ENCODE assay signal across 10 cellular contexts in the genomic region with DNA sequence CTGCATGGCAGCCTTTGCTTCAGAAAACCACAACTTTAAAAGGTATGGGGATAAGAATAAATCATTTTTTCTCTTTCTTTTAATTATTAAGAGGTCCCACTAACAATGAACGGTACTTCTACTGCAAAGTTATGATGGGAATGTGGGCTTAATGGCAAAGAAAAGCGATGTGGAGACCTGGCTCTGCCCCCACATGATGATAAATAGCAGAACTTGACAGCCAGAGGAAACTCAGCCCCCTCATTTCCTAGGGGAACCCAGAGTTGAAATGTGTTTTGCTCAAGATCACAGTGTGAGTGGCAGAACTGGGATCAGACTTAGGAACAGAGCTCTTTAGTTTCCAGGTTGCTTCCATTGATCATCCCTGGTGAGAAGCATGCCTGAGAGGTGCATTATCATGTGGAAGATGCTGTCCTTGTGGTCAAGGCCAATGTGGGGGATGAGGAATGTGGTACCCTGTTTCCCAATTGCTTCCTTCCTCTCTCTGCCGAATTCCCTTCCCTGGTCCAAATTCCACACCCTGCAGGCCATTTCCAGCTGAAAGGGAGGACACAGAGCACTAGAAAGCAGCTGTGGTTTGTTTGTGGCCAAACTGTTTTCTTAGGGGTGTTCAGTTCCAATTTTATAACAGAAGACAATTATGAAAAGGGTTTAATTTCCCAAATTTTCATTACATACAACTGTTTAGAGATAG.
A peak's percentile ranks its signal among the peaks of the same experiment; 100 is the strongest.
DNase-seq lines count a peak whose midpoint lies in the region; ATAC-seq, FAIRE-seq and TF ChIP-seq lines count a peak whose summit lies in the region.
"Had no signal": no experiment of that assay in that cellular context is flagged by ENCODE, and none has a peak within 500 bp of the region (broad histone marks: within the 10 kb centered on the region; RNA-seq: fewer than 3 reads in every experiment).

No MANE protein-coding gene starts in this region.

- H4K5ac ChIP-seq in H1 (ENCODE audit: insufficient read length, low read depth, low read length), result no peak overlapping the region

- H4K20me1 ChIP-seq in Loucy (ENCODE audit: insufficient read depth, low read length, poor library complexity, severe bottlenecking) (no peaks in the 10 kb centered on the region), H1 (replicated peaks in 1 of 2; ENCODE audit: control insufficient read depth in 1 of 2, insufficient read depth in 2 of 2, low read length in 2 of 2) (no peaks in the 10 kb centered on the region)

- H3K4ac ChIP-seq in H1 (replicated peaks; ENCODE audit: insufficient read length, low read depth, low read length), result no peak overlapping the region

- no peak overlapping the region for H4K8ac ChIP-seq in H1 (ENCODE audit: extremely low read depth, insufficient read depth, low read length)

- no peak overlapping the region for H2BK120ac ChIP-seq in H1 (replicated peaks; ENCODE audit: low read depth, low read length)

- peak overlapping the region in 6 of 7 donors; percentile 46 to 92 (median 61) for H3K27ac Mint-ChIP-seq in CD4-positive, alpha-beta memory T cell
- H3K27ac Mint-ChIP-seq in naive thymus-derived CD8-positive, alpha-beta T cell, result peak overlapping the region; percentile 92 to 99 (median 96)

- H3K18ac ChIP-seq in H1 (ENCODE audit: extremely low read depth, low read length), result no peak overlapping the region

- WGBS in H1 (ENCODE audit: extremely low coverage in 1 of 2, insufficient coverage in 1 of 2, insufficient read length in 1 of 2, insufficient replicate concordance in 2 of 2, low coverage in 1 of 2, low lambda C conversion rate in 2 of 2, missing lambda C conversion rate in 1 of 2), 2 experiments, result 83% methylated on average over 3 of the region's 3 CpGs; no CpG with 5 or more reads in 1 of the 2 experiments
- WGBS in adrenal gland, 4 donors, result 37 to 50% (median 46%) methylated on average over 3 of the region's 3 CpGs

- FAIRE-seq in H1 (lab: Jason Lieb, UNC), result peak; percentile 24
- FAIRE-seq: GM12878 had no signal

- H3K79me2 ChIP-seq in Loucy (ENCODE audit: insufficient read depth, low read length) (peaks cover 18% of the 10 kb centered on the region), H1 (ENCODE audit: control insufficient read depth in 1 of 2, insufficient read depth in 2 of 2, low read length in 2 of 2) (no peaks in the 10 kb centered on the region)

- H3K9me2 ChIP-seq in Loucy (replicated peaks; ENCODE audit: low read depth, low read length), result no peaks in the 10 kb centered on the region

- no peak overlapping the region for H2BK12ac ChIP-seq in H1 (ENCODE audit: low read depth, low read length)

- H3K27me3 ChIP-seq in CD4-positive, alpha-beta memory T cell (ENCODE audit: insufficient read depth, low read length), result no peaks in the 10 kb centered on the region
- no peaks in the 10 kb centered on the region for H3K27me3 ChIP-seq in Loucy (ENCODE audit: insufficient read depth, low read length, poor library complexity, severe bottlenecking)
- H3K27me3 ChIP-seq in H1 (replicated peaks in 1 of 4; ENCODE audit: control insufficient read depth in 3 of 4, extremely low read depth in 1 of 4, insufficient read depth in 3 of 4, low read length in 3 of 4), result no peaks in the 10 kb centered on the region
- no peaks in the 10 kb centered on the region for H3K27me3 ChIP-seq in adrenal gland

- no peak for DNase-seq in CD4-positive, alpha-beta memory T cell
- DNase-seq in H1 (ENCODE audit: low read depth in 1 of 2, low spot score in 2 of 2) (no peak), adrenal gland (no peak), kidney tubule cell (ENCODE audit: low spot score) (no peak), NAMALWA (ENCODE audit: low spot score) (no peak)
- DNase-seq in naive thymus-derived CD8-positive, alpha-beta T cell, result no peak
- DNase-seq: NK-92 treated with Interleukin-12 subunit alpha and Interleukin-12 subunit beta, amount 100 ng/mL, for 24 hours; T1000 had no signal

- no peak for TF ChIP-seq EP300 in H1 (IDR thresholded peaks at IDR 0.05; ENCODE audit: borderline replicate concordance in 1 of 2, low read depth in 2 of 2, low read length in 2 of 2)

- TF ChIP-seq RAD21 in H1 (IDR thresholded peaks at IDR 0.05 in 1 of 2, conservative IDR thresholded peaks at IDR 0.05 in 1 of 2; ENCODE audit: low read depth in 2 of 2, low read length in 2 of 2), result no peak

- H3K23me2 ChIP-seq in H1 (ENCODE audit: low read depth, low read length), result no peaks in the 10 kb centered on the region

- H3K4me1 Mint-ChIP-seq in CD4-positive, alpha-beta memory T cell, result peaks cover 50 to 93% (median 67%) of the 10 kb centered on the region in 4 donors
- peaks cover 65 to 100% (median 97%) of the 10 kb centered on the region in 4 donors for H3K4me1 Mint-ChIP-seq in naive thymus-derived CD8-positive, alpha-beta T cell

- peaks cover 57% of the 10 kb centered on the region for H3K4me1 ChIP-seq in CD4-positive, alpha-beta memory T cell (ENCODE audit: insufficient read depth, low read length)
- H3K4me1 ChIP-seq in Loucy (ENCODE audit: insufficient read depth, low read length, poor library complexity, severe bottlenecking), result peaks cover 42% of the 10 kb centered on the region
- peaks cover 0 to 3% (median 1%) of the 10 kb centered on the region in 4 experiments; a peak in 2 of 7 replicates for H3K4me1 ChIP-seq in H1 (replicated peaks in 1 of 4; ENCODE audit: control insufficient read depth in 3 of 4, insufficient read depth in 4 of 4, low read length in 3 of 4)
- H3K4me1 ChIP-seq in adrenal gland (replicated peaks in 1 of 2), result peaks cover 0 to 14% of the 10 kb centered on the region in 2 donors

- no peak overlapping the region for H3K4me3 ChIP-seq in CD4-positive, alpha-beta memory T cell (ENCODE audit: low read length in 2 of 2)
- H3K4me3 ChIP-seq in Loucy (ENCODE audit: low read length, poor library complexity, severe bottlenecking) (no peak overlapping the region), H1 (ENCODE audit: extremely low read depth in 1 of 4, insufficient read depth in 2 of 4, low read depth in 3 of 4, low read length in 4 of 4) (no peak overlapping the region), adrenal gland (no peak overlapping the region)
- H3K4me3 ChIP-seq: GM12878 had no signal

- intact Hi-C loops in CD4-positive, alpha-beta memory T cell (cut with micrococcal nuclease), result no loop called here
- intact Hi-C loops in adrenal gland (cut with DNase I), result no loop called here

- no peak overlapping the region for H4K91ac ChIP-seq in H1 (replicated peaks; ENCODE audit: insufficient read length, low read length)

- no peaks in the 10 kb centered on the region for H3K9me3 Mint-ChIP-seq in CD4-positive, alpha-beta memory T cell
- H3K9me3 Mint-ChIP-seq in naive thymus-derived CD8-positive, alpha-beta T cell, result no peaks in the 10 kb centered on the region

- POLR2A ChIA-PET in CD4-positive, alpha-beta memory T cell (lab: Charles Lee; ENCODE audit: partially characterized antibody), result no interaction called here
- POLR2A ChIA-PET in H1 (lab: Charles Lee; ENCODE audit: partially characterized antibody), result interaction anchor here (0.9 kb wide), 1 partner anchor 12 kb away, joined by 3 read pairs; no protein-coding TSS in a partner anchor
- POLR2A ChIA-PET in naive thymus-derived CD8-positive, alpha-beta T cell (lab: Charles Lee), result interaction anchor here (1.2 to 1.7 kb wide), 3 partner anchors 8 to 21 kb away, joined by 3 to 11 read pairs (median 3); no protein-coding TSS in a partner anchor

- peaks cover 3 to 13% of the 10 kb centered on the region in 2 donors for H3K36me3 Mint-ChIP-seq in CD4-positive, alpha-beta memory T cell
- H3K36me3 Mint-ChIP-seq in naive thymus-derived CD8-positive, alpha-beta T cell, result peaks cover 0 to 7% (median 6%) of the 10 kb centered on the region in 3 donors

- H3K4me2 ChIP-seq in Loucy (ENCODE audit: low read depth, low read length, poor library complexity, severe bottlenecking) (peak overlapping the region; percentile 16), H1 (ENCODE audit: insufficient read depth in 1 of 2, low read depth in 2 of 2, low read length in 2 of 2) (no peak overlapping the region)

- no peak overlapping the region for H3K56ac ChIP-seq in H1 (replicated peaks; ENCODE audit: insufficient read length, low read depth, low read length)

- no peaks in the 10 kb centered on the region for H3K79me1 ChIP-seq in H1 (ENCODE audit: low read depth, low read length)

- H3K27me3 Mint-ChIP-seq in CD4-positive, alpha-beta memory T cell, result no peaks in the 10 kb centered on the region
- no peaks in the 10 kb centered on the region for H3K27me3 Mint-ChIP-seq in naive thymus-derived CD8-positive, alpha-beta T cell

- ATAC-seq in naive thymus-derived CD8-positive, alpha-beta T cell, result no peak
- ATAC-seq: GM12878 had no signal

- H3K14ac ChIP-seq in H1 (ENCODE audit: insufficient read length), result no peak overlapping the region

- no peak overlapping the region for H2BK5ac ChIP-seq in H1 (ENCODE audit: low read depth, low read length)

- H3K4me3 Mint-ChIP-seq in CD4-positive, alpha-beta memory T cell, result peak overlapping the region in 4 of 8 donors; percentile 23 to 82 (median 58)
- peak overlapping the region in 9 of 10 donors; percentile 16 to 85 (median 61) for H3K4me3 Mint-ChIP-seq in naive thymus-derived CD8-positive, alpha-beta T cell

- no peaks in the 10 kb centered on the region for H3F3A ChIP-seq in Loucy (ENCODE audit: low read depth)

- TF ChIP-seq CTCF in Loucy (conservative IDR thresholded peaks at IDR 0.05; ENCODE audit: low read length), result no peak
- no peak for TF ChIP-seq CTCF in H1 (IDR thresholded peaks at IDR 0.05; ENCODE audit: control extremely low read depth in 1 of 3, insufficient read depth in 1 of 3, low read depth in 1 of 3, low read length in 3 of 3)
- no peak for TF ChIP-seq CTCF in adrenal gland (IDR thresholded peaks at IDR 0.05)

- no peak overlapping the region for H2BK20ac ChIP-seq in H1 (ENCODE audit: low read length)

- CTCF ChIA-PET in CD4-positive, alpha-beta memory T cell (lab: Charles Lee; ENCODE audit: partially characterized antibody), result no interaction called here
- CTCF ChIA-PET in H1 (lab: Charles Lee; ENCODE audit: partially characterized antibody), result interaction anchor here (0.6 to 2.4 kb wide), 3 partner anchors 12 to 74 kb away, joined by 3 to 6 read pairs (median 3); no protein-coding TSS in a partner anchor

- no peak overlapping the region for H3K23ac ChIP-seq in H1 (ENCODE audit: insufficient read length)

- H2AFZ ChIP-seq in Loucy (ENCODE audit: low read length) (no peak overlapping the region), H1 (ENCODE audit: low read length) (no peak overlapping the region)

- H3K9ac ChIP-seq in Loucy (ENCODE audit: low read depth, low read length, poor library complexity, severe bottlenecking) (no peak overlapping the region), H1 (replicated peaks in 1 of 4; ENCODE audit: extremely low read depth in 1 of 4, low read depth in 3 of 4, low read length in 3 of 4) (no peak overlapping the region)

- H2BK15ac ChIP-seq in H1 (ENCODE audit: low read length), result no peak overlapping the region

- H3K9me3 ChIP-seq in CD4-positive, alpha-beta memory T cell (ENCODE audit: control insufficient read depth in 1 of 2, low read length in 2 of 2), result no peaks in the 10 kb centered on the region
- H3K9me3 ChIP-seq in Loucy (ENCODE audit: insufficient read depth, low read depth, low read length), result no peaks in the 10 kb centered on the region
- H3K9me3 ChIP-seq in H1 (ENCODE audit: insufficient read depth in 2 of 2, low read depth in 1 of 2, low read length in 1 of 2), result no peaks in the 10 kb centered on the region
- no peaks in the 10 kb centered on the region for H3K9me3 ChIP-seq in adrenal gland (replicated peaks in 1 of 3)

- H3K27ac ChIP-seq in CD4-positive, alpha-beta memory T cell (ENCODE audit: low read depth, low read length), result no peak overlapping the region
- H3K27ac ChIP-seq in H1 (ENCODE audit: low read depth, low read length), result no peak overlapping the region
- H3K27ac ChIP-seq in adrenal gland, result peak overlapping the region in 1 of 5 donors; percentile 3

- no peaks in the 10 kb centered on the region for H3K36me3 ChIP-seq in CD4-positive, alpha-beta memory T cell (ENCODE audit: insufficient read depth, low read length)
- H3K36me3 ChIP-seq in Loucy (ENCODE audit: insufficient read depth, low read length) (no peaks in the 10 kb centered on the region), H1 (ENCODE audit: control insufficient read depth in 2 of 4, insufficient read depth in 4 of 4, low read length in 3 of 4) (no peaks in the 10 kb centered on the region), adrenal gland (replicated peaks in 1 of 2) (no peaks in the 10 kb centered on the region)

- H2AK5ac ChIP-seq in H1 (ENCODE audit: low read depth, low read length), result no peak overlapping the region

- TF ChIP-seq POLR2A in H1 (IDR thresholded peaks at IDR 0.05; ENCODE audit: control extremely low read depth in 1 of 2, low read depth in 2 of 2, low read length in 2 of 2), result no peak
- no peak for TF ChIP-seq POLR2A in adrenal gland (IDR thresholded peaks at IDR 0.05)
